In the genomic region with DNA sequence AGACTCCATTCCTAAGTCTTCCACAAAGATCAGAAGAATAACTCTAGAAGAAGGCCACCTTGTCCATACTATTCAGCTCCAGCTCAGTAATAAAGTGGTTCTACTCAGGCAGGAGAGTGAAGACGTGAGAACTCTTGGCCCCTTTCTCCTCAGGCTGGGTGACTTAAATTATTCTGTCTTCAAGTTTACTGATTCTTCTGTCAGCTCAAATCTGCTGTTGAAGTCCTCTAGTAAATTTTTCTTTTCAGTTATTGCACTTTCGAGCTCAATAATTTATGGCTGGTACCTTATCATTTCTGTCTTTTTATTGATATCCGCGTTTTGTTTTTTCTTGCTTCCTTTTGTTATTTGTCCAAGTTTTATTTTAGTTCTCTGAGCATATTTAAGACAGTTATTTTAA, we compare ENCODE assay signal across 35 cellular contexts.
DNase-seq lines count a peak whose midpoint lies in the region; ATAC-seq, FAIRE-seq and TF ChIP-seq lines count a peak whose summit lies in the region.
"Had no signal": no experiment of that assay in that cellular context is flagged by ENCODE, and none has a peak within 500 bp of the region (broad histone marks: within the 10 kb centered on the region; RNA-seq: fewer than 3 reads in every experiment).

No MANE protein-coding gene starts in this region.

- TF ChIP-seq EP300 in HepG2 (IDR thresholded peaks at IDR 0.05; ENCODE audit: low read depth in 2 of 2, low read length in 2 of 2) (no peak), HepG2 (CRISPR knock-in tag; IDR thresholded peaks at IDR 0.05; ENCODE audit: borderline replicate concordance) (no peak)

- no TSS peak for BruUV-seq in HepG2 (replicated peaks; lab: Mats Ljungman, UMichigan)

- in situ Hi-C loops in HepG2 (cut with HindIII; ENCODE audit: extremely low pct_ligation_motif_present, low pct_unique_long_range_greater_than_20kb), result no loop called here

- H4K20me1 ChIP-seq in HepG2 (ENCODE audit: insufficient read depth, low read length) (no peaks in the 10 kb centered on the region), Karpas-422 (ENCODE audit: insufficient read depth, low read depth, low read length) (no peaks in the 10 kb centered on the region), OCI-LY3 (ENCODE audit: insufficient read depth, low read length) (no peaks in the 10 kb centered on the region)
- H4K20me1 ChIP-seq: BLaER1; BLaER1 treated with 17β-estradiol and CSF1 and Interleukin-3, amounts not matched to agents 10 nM and 100 nM had no signal

- H3K27me3 ChIP-seq in HepG2 (ENCODE audit: control insufficient read depth in 1 of 2, insufficient read depth in 2 of 2, low read length in 2 of 2) (no peaks in the 10 kb centered on the region), right lobe of liver (no peaks in the 10 kb centered on the region), Karpas-422 (ENCODE audit: low read length) (no peaks in the 10 kb centered on the region), OCI-LY3 (ENCODE audit: low read depth, low read length) (no peaks in the 10 kb centered on the region), heart left ventricle (no peaks in the 10 kb centered on the region)
- H3K27me3 ChIP-seq: BE2C; BLaER1; BLaER1 treated with 17β-estradiol and CSF1 and Interleukin-3, amounts not matched to agents 10 nM and 100 nM had no signal

- ATAC-seq in HepG2 (no peak), right lobe of liver (no peak), heart left ventricle (no peak)
- ATAC-seq: A549; CD8-positive, alpha-beta T cell had no signal

- H2AFZ ChIP-seq in HepG2 (ENCODE audit: low read length) (no peak overlapping the region), Karpas-422 (ENCODE audit: low read length) (peak overlapping the region; percentile 37; the same call in 1 of the 2 replicates), OCI-LY3 (ENCODE audit: low read depth, low read length) (0 out of 2 replicates have a peak overlapping the region, but pooled peaks have one; percentile 9)

- DNase-seq in HepG2 (ENCODE audit: low spot score) (no peak), right lobe of liver (no peak), Karpas-422 (no peak), germinal center (ENCODE audit: low spot score) (no peak), RPMI8226 (no peak), heart left ventricle (no peak)
- DNase-seq: 8988T; ACHN; AML-193; BE2C; C1 segment of cervical spinal cord; Caco-2; Calu3; CD4-positive, alpha-beta memory T cell; CD4-positive, alpha-beta T cell; CD4-positive, CD25-positive, alpha-beta regulatory T cell; CD8-positive, alpha-beta memory T cell; CD8-positive, alpha-beta T cell; COR-L47; DMS 273 treated with DMSO at 0.1 percent for 48 hours; DMS153; DMS53; DMS79; DMS79 treated with DMSO at 0.1 percent for 48 hours; DND-41; EL had no signal

- H3K36me3 ChIP-seq in HepG2 (replicated peaks in 1 of 2; ENCODE audit: control insufficient read depth in 1 of 2, insufficient read depth in 2 of 2, low read length in 2 of 2) (no peaks in the 10 kb centered on the region), right lobe of liver (no peaks in the 10 kb centered on the region), HEK293 (ENCODE audit: control insufficient read depth in 2 of 2, insufficient read depth in 1 of 2, low read length in 2 of 2) (no peaks in the 10 kb centered on the region), Karpas-422 (ENCODE audit: insufficient read depth, low read length) (0 out of 2 replicates have a peak, but pooled peaks cover 5% of the 10 kb centered on the region), OCI-LY3 (replicated peaks; ENCODE audit: low read depth, low read length) (no peaks in the 10 kb centered on the region), heart left ventricle (no peaks in the 10 kb centered on the region)
- H3K36me3 ChIP-seq: BE2C; BLaER1; BLaER1 treated with 17β-estradiol and CSF1 and Interleukin-3, amounts not matched to agents 10 nM and 100 nM had no signal

- H3K9ac ChIP-seq in HepG2 (ENCODE audit: insufficient read depth, low read depth, low read length), result no peak overlapping the region
- H3K9ac ChIP-seq in Karpas-422 (ENCODE audit: low read length), result no peak overlapping the region
- no peak overlapping the region for H3K9ac ChIP-seq in OCI-LY3 (ENCODE audit: low read length)
- H3K9ac ChIP-seq: BLaER1; BLaER1 treated with 17β-estradiol and CSF1 and Interleukin-3, amounts not matched to agents 10 nM and 100 nM had no signal

- H3K4me2 ChIP-seq in HepG2 (ENCODE audit: low read depth, low read length), result no peak overlapping the region
- H3K4me2 ChIP-seq in Karpas-422 (ENCODE audit: low read depth, low read length, poor library complexity, severe bottlenecking), result no peak overlapping the region
- no peak overlapping the region for H3K4me2 ChIP-seq in OCI-LY3 (ENCODE audit: low read length)
- H3K4me2 ChIP-seq: A549; BLaER1; BLaER1 treated with 17β-estradiol and CSF1 and Interleukin-3, amounts not matched to agents 10 nM and 100 nM had no signal

- intact Hi-C loops in HepG2 (cut with micrococcal nuclease; ENCODE audit: unreplicated experiment) (no loop called here), right lobe of liver (cut with DNase I) (no loop called here), heart left ventricle (cut with DNase I) (no loop called here)

- H3K9me2 ChIP-seq in Karpas-422 (replicated peaks; ENCODE audit: insufficient read depth, low read length), result no peaks in the 10 kb centered on the region

- H3K4me1 ChIP-seq in HepG2 (ENCODE audit: insufficient read depth, low read length), result no peaks in the 10 kb centered on the region
- H3K4me1 ChIP-seq in right lobe of liver, result no peaks in the 10 kb centered on the region
- H3K4me1 ChIP-seq in HEK293 (ENCODE audit: control insufficient read depth, insufficient read depth, low read length), result no peaks in the 10 kb centered on the region
- no peaks in the 10 kb centered on the region for H3K4me1 ChIP-seq in Karpas-422 (ENCODE audit: low read length)
- H3K4me1 ChIP-seq in OCI-LY3 (ENCODE audit: low read length), result no peaks in the 10 kb centered on the region
- H3K4me1 ChIP-seq in heart left ventricle, result no peaks in the 10 kb centered on the region
- H3K4me1 ChIP-seq: A549; BLaER1; BLaER1 treated with 17β-estradiol and CSF1 and Interleukin-3, amounts not matched to agents 10 nM and 100 nM; Caco-2 had no signal

- H3K79me2 ChIP-seq in HepG2 (ENCODE audit: insufficient read depth, low read length), result no peaks in the 10 kb centered on the region
- H3K79me2 ChIP-seq in Karpas-422 (ENCODE audit: low read length), result no peaks in the 10 kb centered on the region
- H3K79me2 ChIP-seq in OCI-LY3 (ENCODE audit: low read length), result no peaks in the 10 kb centered on the region

- TF ChIP-seq RAD21 in HepG2 (CRISPR knock-in tag; IDR thresholded peaks at IDR 0.05), result no peak

- H3K27ac ChIP-seq in HepG2 (ENCODE audit: extremely low read length, insufficient read depth, low read length) (no peak overlapping the region), right lobe of liver (no peak overlapping the region), HEK293 (ENCODE audit: extremely low read depth, low read depth, low read length) (no peak overlapping the region), Karpas-422 (ENCODE audit: low read length) (no peak overlapping the region), OCI-LY3 (ENCODE audit: low read length) (no peak overlapping the region), heart left ventricle (no peak overlapping the region)
- H3K27ac ChIP-seq: 22Rv1; A549; BLaER1; BLaER1 treated with 17β-estradiol and CSF1 and Interleukin-3, amounts not matched to agents 10 nM and 100 nM; C4-2B had no signal

- TF ChIP-seq CTCF in HepG2 (CRISPR knock-in tag; IDR thresholded peaks at IDR 0.05), result no peak
- no peak for TF ChIP-seq CTCF in right lobe of liver (IDR thresholded peaks at IDR 0.05)
- no peak for TF ChIP-seq CTCF in HEK293 (tag by site-specific recombination; IDR thresholded peaks at IDR 0.05)
- no peak for TF ChIP-seq CTCF in OCI-LY3 (IDR thresholded peaks at IDR 0.05; ENCODE audit: low read depth, low read length)
- no peak for TF ChIP-seq CTCF in heart left ventricle (IDR thresholded peaks at IDR 0.05)

- FAIRE-seq in HepG2 (lab: Jason Lieb, UNC), result no peak
- FAIRE-seq: A204.1, A549, D721Med had no signal

- 23% methylated on average over 4 of the region's 4 CpGs for WGBS in HepG2 (ENCODE audit: low lambda C conversion rate)
- WGBS in right lobe of liver (ENCODE audit: insufficient coverage, low coverage, low lambda C conversion rate, missing lambda C conversion rate), result 76% methylated on average over 4 of the region's 4 CpGs
- 84 to 89% (median 85%) methylated on average over 4 of the region's 4 CpGs for WGBS in heart left ventricle, 4 donors

- CTCF ChIA-PET in HepG2 (lab: Yijun Ruan, JAX; ENCODE audit: low intra/inter-chr PET ratio, low total read pairs), result no interaction called here
- CTCF ChIA-PET in HEK293 (lab: Yijun Ruan, JAX), result no interaction called here

- H3K4me3 ChIP-seq in HepG2 (replicated peaks in 1 of 3; ENCODE audit: insufficient read depth in 1 of 3, low read depth in 2 of 3, low read length in 3 of 3), result no peak overlapping the region
- H3K4me3 ChIP-seq in right lobe of liver, result no peak overlapping the region
- H3K4me3 ChIP-seq in HEK293 (ENCODE audit: low read depth, low read length), result no peak overlapping the region
- H3K4me3 ChIP-seq in Karpas-422 (ENCODE audit: low read length), result peak overlapping the region; percentile 14; the same call in 1 of the 2 replicates
- H3K4me3 ChIP-seq in OCI-LY3 (ENCODE audit: low read length), result no peak overlapping the region
- no peak overlapping the region for H3K4me3 ChIP-seq in heart left ventricle
- H3K4me3 ChIP-seq: A549; BLaER1; BLaER1 treated with 17β-estradiol and CSF1 and Interleukin-3, amounts not matched to agents 10 nM and 100 nM had no signal

- POLR2A ChIA-PET in HepG2 (lab: Yijun Ruan, JAX), result no interaction called here
- POLR2A ChIA-PET in HEK293 (lab: Yijun Ruan, JAX), result no interaction called here

- H3K9me3 ChIP-seq in HepG2 (ENCODE audit: low read length), result peaks cover 8% of the 10 kb centered on the region; the same call in 1 of the 2 replicates
- H3K9me3 ChIP-seq in right lobe of liver, result peaks cover 0 to 4% (median 0%) of the 10 kb centered on the region in 4 donors
- H3K9me3 ChIP-seq in HEK293 (ENCODE audit: control insufficient read depth, insufficient read depth, low read depth, low read length), result no peaks in the 10 kb centered on the region
- peaks cover 14% of the 10 kb centered on the region for H3K9me3 ChIP-seq in Karpas-422 (ENCODE audit: low read length)
- H3K9me3 ChIP-seq in OCI-LY3 (ENCODE audit: insufficient read depth, low read length), result peaks cover 14% of the 10 kb centered on the region
- H3K9me3 ChIP-seq in heart left ventricle, result peaks cover 0 to 27% (median 0%) of the 10 kb centered on the region in 12 donors
- H3K9me3 ChIP-seq: A549, BE2C, BLaER1 had no signal

- TF ChIP-seq POLR2A in HepG2 (IDR thresholded peaks at IDR 0.05; ENCODE audit: insufficient read depth in 1 of 2, low read depth in 2 of 2, low read length in 2 of 2) (no peak), right lobe of liver (IDR thresholded peaks at IDR 0.05) (no peak), heart left ventricle (IDR thresholded peaks at IDR 0.05) (no peak)

TF ChIP-seq in HepG2, 621 proteins besides CTCF, POLR2A, EP300 and RAD21:
- TF ChIP-seq ZNF160 (CRISPR knock-in tag; IDR thresholded peaks at IDR 0.05) (0 out of 2 replicates have a peak, but pooled peaks have one; percentile 39), ZNF724P (CRISPR knock-in tag; IDR thresholded peaks at IDR 0.05; ENCODE audit: borderline replicate concordance) (no peak)

TF ChIP-seq in HEK293, 187 proteins besides CTCF, POLR2A, EP300 and RAD21 (continues in another document):
- TF ChIP-seq KLF10 (tag by site-specific recombination; IDR thresholded peaks at IDR 0.05), result no peak

Comparison
In these comparisons a context has a peak if more than half of its experiments do, and no peak if none do; other contexts are left out.
1. Of the 63 proteins assayed by ChIP-seq in both HepG2 and HEK293: peak only in HepG2: none; only in HEK293: SETDB1; in both: none; in neither: 62.